9 cellular contexts compared by ENCODE assay signal in the genomic region with DNA sequence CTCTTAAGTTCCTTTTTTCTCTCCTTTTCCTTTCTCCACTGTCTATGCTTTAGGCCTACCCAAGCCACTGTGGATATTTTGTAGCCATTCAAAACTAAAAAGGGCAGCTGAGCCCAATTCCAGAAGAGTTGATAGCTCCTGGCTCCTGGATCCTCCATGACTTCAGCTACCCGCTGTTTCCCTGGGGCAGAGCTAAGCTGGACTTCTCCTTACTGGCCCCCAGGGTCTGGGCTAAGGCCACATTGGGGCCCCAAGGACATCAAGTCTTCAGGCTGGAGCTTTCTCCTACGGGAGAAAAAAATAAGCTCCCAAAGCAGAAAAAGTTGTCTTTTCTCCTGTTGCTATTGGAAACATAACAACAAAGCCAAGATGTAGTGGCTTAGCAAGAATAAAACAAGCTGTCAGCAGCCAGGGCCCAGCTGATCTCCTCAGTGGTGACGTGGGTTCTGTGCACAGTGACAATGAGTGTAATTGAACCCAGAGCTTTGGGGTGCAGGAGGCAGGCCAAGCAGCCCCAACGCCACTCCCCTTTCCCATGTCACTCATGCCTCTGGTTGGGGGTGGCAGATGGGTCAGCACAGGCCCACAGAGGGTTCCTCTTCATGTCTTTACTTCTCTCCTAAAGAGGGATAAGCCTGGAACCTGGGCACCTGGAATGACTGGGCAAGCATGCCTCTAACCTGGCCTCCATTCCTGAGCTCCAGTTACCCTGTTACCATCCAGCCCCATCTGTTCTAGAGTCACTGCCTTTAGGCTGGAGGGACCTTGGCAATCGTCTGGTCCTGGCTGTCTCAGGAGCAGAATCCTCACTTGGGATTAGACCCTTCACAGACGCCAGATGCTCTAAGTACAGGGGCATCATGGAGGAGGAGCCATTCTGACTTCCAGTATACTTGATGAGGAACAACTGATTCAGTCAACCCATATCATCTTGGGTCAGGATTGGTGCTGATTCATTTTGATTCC.
DNase-seq lines count a peak whose midpoint lies in the region; ATAC-seq and TF ChIP-seq lines count a peak whose summit lies in the region.
"Had no signal": no experiment of that assay in that cellular context is flagged by ENCODE, and none has a peak within 500 bp of the region (broad histone marks: within the 10 kb centered on the region; RNA-seq: fewer than 3 reads in every experiment).

No MANE protein-coding gene starts in this region.

- intact Hi-C loops in posterior vena cava (cut with DNase I), result no loop called here

- peak; percentile 41 for DNase-seq in AG09319 (ENCODE audit: extremely low read depth, low read depth)
- DNase-seq in SJCRH30, result no peak
- DNase-seq in posterior vena cava (ENCODE audit: low spot score), result peak; percentile 92
- DNase-seq in kidney glomerular epithelial cell (lab: John Stamatoyannopoulos, UW), result no peak
- DNase-seq in NCI-H446 treated with DMSO at 0.1 percent for 48 hours (lab: John Stamatoyannopoulos, UW), result no peak
- DNase-seq: GOT3 had no signal

- H3K36me3 ChIP-seq in SJCRH30 (no peaks in the 10 kb centered on the region), gastroesophageal sphincter (no peaks in the 10 kb centered on the region)

- H3K4me3 ChIP-seq in SJCRH30 (no peak overlapping the region), gastroesophageal sphincter (no peak overlapping the region)

- no peak for TF ChIP-seq POLR2A in gastroesophageal sphincter (IDR thresholded peaks at IDR 0.05)

- peak overlapping the region; percentile 18; the same call in 1 of the 2 replicates for H3K27ac ChIP-seq in SJCRH30
- peak overlapping the region in 3 of 4 donors; percentile 28 to 51 (median 40) for H3K27ac ChIP-seq in gastroesophageal sphincter

- 28 to 62% methylated on average over 3 to 5 of the region's 6 CpGs for WGBS in gastroesophageal sphincter (ENCODE audit: low coverage in 1 of 2), 2 donors

- peaks cover 11% of the 10 kb centered on the region for H3K9me3 ChIP-seq in SJCRH30 (replicated peaks)
- H3K9me3 ChIP-seq in gastroesophageal sphincter, result peaks cover 0 to 18% (median 0%) of the 10 kb centered on the region in 3 donors

- H3K4me1 ChIP-seq in SJCRH30 (peaks cover 23% of the 10 kb centered on the region), gastroesophageal sphincter (peaks cover 0 to 30% (median 10%) of the 10 kb centered on the region in 3 donors)

- TF ChIP-seq CTCF in AG09319 (IDR thresholded peaks at IDR 0.05; ENCODE audit: low read depth, low read length) (no peak), gastroesophageal sphincter (IDR thresholded peaks at IDR 0.05) (no peak)

- no peaks in the 10 kb centered on the region for H3K27me3 ChIP-seq in SJCRH30
- H3K27me3 ChIP-seq in gastroesophageal sphincter, result no peaks in the 10 kb centered on the region

- no peak for TF ChIP-seq EP300 in gastroesophageal sphincter (IDR thresholded peaks at IDR 0.05)

- ATAC-seq in gastroesophageal sphincter (peak; percentile 77), GM19452 (IDR thresholded peaks at IDR 0.05; ENCODE audit: unreplicated experiment) (no peak), HG02970 (IDR thresholded peaks at IDR 0.05; ENCODE audit: low FRiP score, unreplicated experiment) (no peak)

Comparison
In these comparisons a context has a peak if more than half of its experiments do, and no peak if none do; other contexts are left out.
1. DNase-seq: peak in AG09319 (single experiment) and posterior vena cava (single experiment); none in SJCRH30 (0 of 2), kidney glomerular epithelial cell (single experiment) and NCI-H446 treated with DMSO at 0.1 percent for 48 hours (single experiment).